15 cellular contexts compared by ENCODE assay signal in the genomic region with DNA sequence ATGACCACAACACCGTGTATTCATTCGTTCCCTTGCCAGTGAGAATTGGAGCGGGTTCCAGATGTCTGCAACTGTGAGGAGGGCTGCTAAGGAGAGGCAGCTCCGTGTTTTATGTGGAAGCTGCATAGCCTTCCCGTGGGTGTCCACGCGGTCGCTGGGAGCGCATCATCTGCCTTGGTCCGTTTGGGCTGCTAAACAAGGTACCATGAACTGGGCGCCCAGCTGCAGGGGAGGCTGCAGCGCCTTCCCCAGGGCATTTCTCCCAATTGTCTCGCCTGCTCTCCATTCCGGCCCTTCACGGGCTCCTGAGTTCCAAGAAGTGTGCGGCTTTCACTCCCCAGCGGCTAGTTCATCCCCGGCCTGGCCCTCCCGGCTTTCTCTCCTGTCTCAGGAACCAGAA.
DNase-seq lines count a peak whose midpoint lies in the region; ATAC-seq and TF ChIP-seq lines count a peak whose summit lies in the region.
"Had no signal": no experiment of that assay in that cellular context is flagged by ENCODE, and none has a peak within 500 bp of the region (broad histone marks: within the 10 kb centered on the region; RNA-seq: fewer than 3 reads in every experiment).

No MANE protein-coding gene starts in this region.

- peak; percentile 48 for DNase-seq in activated effector memory CD4-positive, alpha-beta T cell treated with anti-CD3 and anti-CD28 coated beads, Interleukin-2, amount 50 U/mL, for 16 hours
- DNase-seq in activated effector memory CD4-positive, alpha-beta T cell treated with Interleukin-2 at 50 U/mL for 16 hours = no peak
- DNase-seq in esophagus muscularis mucosa (ENCODE audit: extremely low spot score) = peak; percentile 42
- DNase-seq in neural crest cell (ENCODE audit: low read depth, low spot score) = no peak
- DNase-seq in type B pancreatic cell (ENCODE audit: extremely low spot score, unreplicated experiment) = peak; percentile 61
- no peak for DNase-seq in mammary epithelial cell
- DNase-seq in AML-193 (lab: John Stamatoyannopoulos, UW) = no peak
- DNase-seq: ACHN; Caco-2; CD4-positive, alpha-beta T cell; GM23248; HCEC 1CT; IMR-90 had no signal

- intact Hi-C loops in esophagus muscularis mucosa (cut with DNase I) (no loop called here), mammary epithelial cell (cut with micrococcal nuclease) (no loop called here)

- no peak for TF ChIP-seq EP300 in esophagus muscularis mucosa (IDR thresholded peaks at IDR 0.05)

- H3K36me3 ChIP-seq in esophagus muscularis mucosa (no peaks in the 10 kb centered on the region), mammary epithelial cell (ENCODE audit: insufficient read depth, low read length) (no peaks in the 10 kb centered on the region)

- H3K27ac ChIP-seq in esophagus muscularis mucosa (replicated peaks in 1 of 4) = no peak overlapping the region
- H3K27ac ChIP-seq in mammary epithelial cell (ENCODE audit: insufficient read depth, low read depth, low read length) = no peak overlapping the region
- H3K27ac ChIP-seq: C4-2B, GM23248 had no signal

- no peak overlapping the region for H3K9ac ChIP-seq in mammary epithelial cell (ENCODE audit: insufficient read depth, low read length)
- H3K9ac ChIP-seq: GM23248 had no signal

- peaks cover 0 to 38% (median 4%) of the 10 kb centered on the region in 4 donors for H3K27me3 ChIP-seq in esophagus muscularis mucosa
- no peaks in the 10 kb centered on the region for H3K27me3 ChIP-seq in mammary epithelial cell (ENCODE audit: insufficient read depth, low read length)

- 93% methylated on average over 18 of the region's 19 CpGs for whole genome bisulfite sequencing in esophagus muscularis mucosa
- WGBS in mammary epithelial cell (ENCODE audit: low coverage, missing lambda C conversion rate) = 79% methylated on average over 15 of the region's 19 CpGs

- H3K27me3 Mint-ChIP-seq in neural crest cell (ENCODE audit: low read depth) (peaks cover 22% of the 10 kb centered on the region), type B pancreatic cell (peaks cover 18% of the 10 kb centered on the region)

- no peak overlapping the region for H3K4me3 Mint-ChIP-seq in neural crest cell
- H3K4me3 Mint-ChIP-seq in type B pancreatic cell = no peak overlapping the region
- H3K4me3 Mint-ChIP-seq: CD4-positive, alpha-beta T cell had no signal

- BruUV-seq in mammary epithelial cell (replicated peaks; lab: Mats Ljungman, UMichigan) = no TSS peak

- in situ Hi-C loops in mammary epithelial cell (cut with MboI; ENCODE audit: low sequenced_read_pairs in 2 of 2) = no loop called here

- H3K27ac Mint-ChIP-seq in neural crest cell (ENCODE audit: unreplicated experiment) (peak overlapping the region; percentile 78), type B pancreatic cell (no peak overlapping the region)
- H3K27ac Mint-ChIP-seq: CD4-positive, alpha-beta T cell had no signal

- H3K9me3 ChIP-seq in esophagus muscularis mucosa (no peaks in the 10 kb centered on the region), mammary epithelial cell (replicated peaks; ENCODE audit: insufficient read depth, low read length) (peaks cover 48% of the 10 kb centered on the region)
- H3K9me3 ChIP-seq: Caco-2 had no signal

- H3K4me1 Mint-ChIP-seq in neural crest cell (peaks cover 14% of the 10 kb centered on the region), type B pancreatic cell (ENCODE audit: unreplicated experiment) (no peaks in the 10 kb centered on the region)

- no peaks in the 10 kb centered on the region for H4K20me1 ChIP-seq in mammary epithelial cell (ENCODE audit: insufficient read depth, low read length)

- no peaks in the 10 kb centered on the region for H3K79me2 ChIP-seq in mammary epithelial cell (ENCODE audit: insufficient read depth, low read length)

- no peaks in the 10 kb centered on the region for H3K9me3 Mint-ChIP-seq in neural crest cell
- no peaks in the 10 kb centered on the region for H3K9me3 Mint-ChIP-seq in type B pancreatic cell

- no peak for ATAC-seq in HG03025 (IDR thresholded peaks at IDR 0.05; ENCODE audit: low FRiP score, unreplicated experiment)

- H3K4me1 ChIP-seq in esophagus muscularis mucosa = no peaks in the 10 kb centered on the region
- no peaks in the 10 kb centered on the region for H3K4me1 ChIP-seq in mammary epithelial cell (ENCODE audit: insufficient read depth, low read length)
- H3K4me1 ChIP-seq: Caco-2 had no signal

- H3K4me3 ChIP-seq in esophagus muscularis mucosa (no peak overlapping the region), mammary epithelial cell (replicated peaks in 1 of 3; ENCODE audit: insufficient read depth in 1 of 3, low read depth in 2 of 3, low read length in 3 of 3) (no peak overlapping the region)
- H3K4me3 ChIP-seq: GM23248 had no signal

- H3K4me2 ChIP-seq in mammary epithelial cell (ENCODE audit: insufficient read depth, low read depth, low read length) = no peak overlapping the region

- CTCF ChIA-PET in mammary epithelial cell (lab: Charles Lee; ENCODE audit: low non-redundant PET) = no interaction called here

- no peaks in the 10 kb centered on the region for H3K36me3 Mint-ChIP-seq in neural crest cell (ENCODE audit: low read depth)
- H3K36me3 Mint-ChIP-seq in type B pancreatic cell = no peaks in the 10 kb centered on the region

- TF ChIP-seq CTCF in esophagus muscularis mucosa (IDR thresholded peaks at IDR 0.05) (no peak), neural crest cell (conservative IDR thresholded peaks at IDR 0.05) (no peak), type B pancreatic cell (conservative IDR thresholded peaks at IDR 0.05) (no peak), mammary epithelial cell (conservative IDR thresholded peaks at IDR 0.05 in 1 of 2, IDR thresholded peaks at IDR 0.05 in 1 of 2; ENCODE audit: extremely low read depth in 1 of 2, insufficient read depth in 1 of 2, low read depth in 1 of 2, low read length in 2 of 2) (no peak)

- no peak for TF ChIP-seq POLR2A in esophagus muscularis mucosa (IDR thresholded peaks at IDR 0.05; ENCODE audit: low read depth)

- H2AFZ ChIP-seq in mammary epithelial cell (ENCODE audit: low read depth, low read length) = no peak overlapping the region
- H2AFZ ChIP-seq: GM23248 had no signal

- dilution Hi-C loops in mammary epithelial cell (cut with HindIII; ENCODE audit: low sequenced_read_pairs) = no loop called here

Comparison
In these comparisons a context has a peak if more than half of its experiments do, and no peak if none do; other contexts are left out.
1. DNase-seq: peak in activated effector memory CD4-positive, alpha-beta T cell treated with anti-CD3 and anti-CD28 coated beads, Interleukin-2, amount 50 U/mL, for 16 hours (single experiment), esophagus muscularis mucosa (single experiment) and type B pancreatic cell (single experiment); none in activated effector memory CD4-positive, alpha-beta T cell treated with Interleukin-2 at 50 U/mL for 16 hours (single experiment), neural crest cell (single experiment), mammary epithelial cell (single experiment) and AML-193 (0 of 2).